12 cellular contexts compared by ENCODE assay signal in genomic region chr18:11005528-11005927, GRCh38.
DNase-seq lines count a peak whose midpoint lies in the region; ATAC-seq and TF ChIP-seq lines count a peak whose summit lies in the region.
"Had no signal": no experiment of that assay in that cellular context is flagged by ENCODE, and none has a peak within 500 bp of the region (broad histone marks: within the 10 kb centered on the region; RNA-seq: fewer than 3 reads in every experiment).

No MANE protein-coding gene starts in this region.

- POLR2A ChIA-PET in IMR-90 (lab: Charles Lee; ENCODE audit: unreplicated experiment), result no interaction called here

- peak overlapping the region; percentile 45 for H3K4me2 ChIP-seq in IMR-90 (ENCODE audit: low read depth, low read length)
- peak overlapping the region; percentile 38 for H3K4me2 ChIP-seq in mesenchymal stem cell (ENCODE audit: low read length, poor library complexity, severe bottlenecking)
- H3K4me2 ChIP-seq: BLaER1 had no signal

- no peak for TF ChIP-seq POLR2A in IMR-90 (IDR thresholded peaks at IDR 0.05; ENCODE audit: low read depth, low read length)

- H3K4me3 ChIP-seq in IMR-90 (ENCODE audit: insufficient read depth, low read depth, low read length) (no peak overlapping the region), ectodermal cell (ENCODE audit: insufficient read depth, low read depth, low read length) (no peak overlapping the region), mesenchymal stem cell (ENCODE audit: insufficient read depth in 1 of 2, low read depth in 1 of 2, low read length in 2 of 2) (no peak overlapping the region)
- H3K4me3 ChIP-seq: BLaER1 had no signal

- TF ChIP-seq CTCF in IMR-90 (conservative IDR thresholded peaks at IDR 0.05; ENCODE audit: low read depth, low read length), result no peak

- H3K27me3 ChIP-seq in IMR-90 (ENCODE audit: control insufficient read depth, insufficient read depth, low read length), result no peaks in the 10 kb centered on the region
- no peaks in the 10 kb centered on the region for H3K27me3 ChIP-seq in ectodermal cell (ENCODE audit: control insufficient read depth, insufficient read depth, low read length, poor library complexity, severe bottlenecking)
- no peaks in the 10 kb centered on the region for H3K27me3 ChIP-seq in mesenchymal stem cell (ENCODE audit: control insufficient read depth in 1 of 2, insufficient read depth in 1 of 2, low read length in 2 of 2)
- H3K27me3 ChIP-seq: BLaER1 had no signal

- H4K5ac ChIP-seq in IMR-90 (ENCODE audit: low read depth, low read length), result peak overlapping the region; percentile 38; the same call in 1 of the 2 replicates

- H3K36me3 ChIP-seq in IMR-90 (ENCODE audit: control insufficient read depth, insufficient read depth, low read length) (no peaks in the 10 kb centered on the region), ectodermal cell (ENCODE audit: control insufficient read depth, insufficient read depth, low read length) (no peaks in the 10 kb centered on the region), mesenchymal stem cell (ENCODE audit: control insufficient read depth in 1 of 2, insufficient read depth in 2 of 2, low read depth in 1 of 2, low read length in 2 of 2) (no peaks in the 10 kb centered on the region)
- H3K36me3 ChIP-seq: BLaER1 had no signal

- CTCF ChIA-PET in IMR-90 (lab: Yijun Ruan, JAX), result interaction anchor here (1.0 kb wide), 1 partner anchor 10 kb away, joined by 3 read pairs; no protein-coding TSS in a partner anchor

- H3K9me3 ChIP-seq in IMR-90 (ENCODE audit: control insufficient read depth, insufficient read depth, low read length) (no peaks in the 10 kb centered on the region), ectodermal cell (ENCODE audit: control insufficient read depth, low read length) (no peaks in the 10 kb centered on the region), mesenchymal stem cell (ENCODE audit: control insufficient read depth, low read length) (peaks cover 4% of the 10 kb centered on the region)
- H3K9me3 ChIP-seq: BLaER1 had no signal

- no peaks in the 10 kb centered on the region for H4K20me1 ChIP-seq in IMR-90 (ENCODE audit: insufficient read depth, low read length)
- H4K20me1 ChIP-seq: BLaER1 had no signal

- H3K18ac ChIP-seq in IMR-90 (ENCODE audit: low read depth, low read length), result peak overlapping the region; percentile 84
- H3K18ac ChIP-seq in mesenchymal stem cell (ENCODE audit: low read depth in 1 of 2, low read length in 2 of 2), result peak overlapping the region; percentile 95 to 100

- H2BK15ac ChIP-seq in IMR-90 (ENCODE audit: low read depth, low read length) (peak overlapping the region; percentile 75; the same call in 1 of the 3 replicates), mesenchymal stem cell (ENCODE audit: low read depth, poor library complexity, severe bottlenecking) (no peak overlapping the region)

- DNase-seq in AG08396 (ENCODE audit: low spot score) (peak; percentile 52), IMR-90 (peak; percentile 99), mesenchymal stem cell (peak; percentile 100), epidermal melanocyte (ENCODE audit: insufficient read length, low spot score) (no peak), cortex of kidney (lab: John Stamatoyannopoulos, UW) (no peak)
- DNase-seq in activated CD8-positive, alpha-beta memory T cell treated with anti-CD3 and anti-CD28 coated beads, Interleukin-2, amount 50 U/mL, for 4 hours, result no peak
- DNase-seq: activated naive CD4-positive, alpha-beta T cell; NCI-H1436 treated with DMSO at 0.1 percent for 48 hours; stimulated activated naive CD8-positive, alpha-beta T cell treated with anti-CD3 and anti-CD28 coated beads, Interleukin-15, amount 100 ng/mL, for 72 hours had no signal

- no CpG with 5 or more reads among the region's 5 CpGs for WGBS in IMR-90 (ENCODE audit: extremely low coverage in 2 of 2, insufficient read length in 1 of 2), 2 experiments
- WGBS in ectodermal cell, 2 experiments, result 48 to 65% methylated on average over 4 to 5 of the region's 5 CpGs
- WGBS in mesenchymal stem cell, result 10% methylated on average over 4 of the region's 5 CpGs

- peak overlapping the region; percentile 97 for H2BK20ac ChIP-seq in IMR-90 (ENCODE audit: low read depth, low read length)

- peak; percentile 96 for ATAC-seq in IMR-90 (ENCODE audit: low read depth)
- no peak for ATAC-seq in GM18498 (IDR thresholded peaks at IDR 0.05; ENCODE audit: unreplicated experiment)
- ATAC-seq: stimulated activated naive CD8-positive, alpha-beta T cell treated with anti-CD3 and anti-CD28 coated beads, Interleukin-15, amount 100 ng/mL, for 72 hours had no signal

- peak overlapping the region; percentile 41; the same call in 1 of the 2 replicates for H3K56ac ChIP-seq in IMR-90 (ENCODE audit: extremely low read depth, insufficient read depth, low read length)

- H2BK120ac ChIP-seq in IMR-90 (ENCODE audit: low read depth, low read length), result peak overlapping the region; percentile 99
- no peak overlapping the region for H2BK120ac ChIP-seq in mesenchymal stem cell (ENCODE audit: low read depth, low read length)

- peak overlapping the region; percentile 96 for H2AK5ac ChIP-seq in IMR-90 (ENCODE audit: low read depth, low read length)
- H2AK5ac ChIP-seq in mesenchymal stem cell (ENCODE audit: low read length, severe bottlenecking), result no peak overlapping the region

- H2AFZ ChIP-seq in IMR-90 (replicated peaks; ENCODE audit: low read length, poor library complexity), result peak overlapping the region; percentile 40
- H2AFZ ChIP-seq in mesenchymal stem cell (ENCODE audit: low read depth, low read length), result no peak overlapping the region

- H3K9ac ChIP-seq in IMR-90 (ENCODE audit: low read depth, low read length), result no peak overlapping the region
- H3K9ac ChIP-seq in mesenchymal stem cell (ENCODE audit: low read length), result no peak overlapping the region
- H3K9ac ChIP-seq: BLaER1 had no signal

- H3K23ac ChIP-seq in IMR-90 (ENCODE audit: low read depth, low read length) (peak overlapping the region; percentile 93; the same call in 1 of the 2 replicates), mesenchymal stem cell (ENCODE audit: low read length in 2 of 2) (peak overlapping the region in 1 of 2 experiments; percentile 86)

- H4K91ac ChIP-seq in IMR-90 (ENCODE audit: insufficient read depth, low read depth, low read length), result peak overlapping the region; percentile 95
- peak overlapping the region; percentile 95 for H4K91ac ChIP-seq in mesenchymal stem cell (ENCODE audit: low read length)

- intact Hi-C loops in IMR-90 (cut with micrococcal nuclease), result no loop called here

- H3K14ac ChIP-seq in IMR-90 (replicated peaks; ENCODE audit: low read depth, low read length) (peak overlapping the region; percentile 93), mesenchymal stem cell (ENCODE audit: low read length in 2 of 2) (no peak overlapping the region)

- dilution Hi-C loops in IMR-90 (cut with HindIII; ENCODE audit: low sequenced_read_pairs, unreplicated experiment), result no loop called here

- H3K79me1 ChIP-seq in IMR-90 (ENCODE audit: low read depth in 1 of 2, low read length in 2 of 2) (peaks cover 0 to 22% of the 10 kb centered on the region in 2 experiments; a peak in 2 of 4 replicates), mesenchymal stem cell (replicated peaks; ENCODE audit: low read length, poor library complexity, severe bottlenecking) (no peaks in the 10 kb centered on the region)

- H4K8ac ChIP-seq in IMR-90 (ENCODE audit: low read depth in 2 of 2, low read length in 2 of 2) (peak overlapping the region; percentile 11 to 89; a peak in 2 of 4 replicates), mesenchymal stem cell (ENCODE audit: low read length) (peak overlapping the region; percentile 77)

- H2AK9ac ChIP-seq in IMR-90 (replicated peaks; ENCODE audit: low read depth, low read length, poor library complexity), result peak overlapping the region; percentile 31

- peak overlapping the region; percentile 99 for H2BK12ac ChIP-seq in mesenchymal stem cell (ENCODE audit: low read length in 2 of 2)

- H3K4ac ChIP-seq in IMR-90 (ENCODE audit: low read depth, low read length) (peak overlapping the region; percentile 97), mesenchymal stem cell (ENCODE audit: low read depth in 1 of 2, low read length in 2 of 2) (peak overlapping the region in 1 of 2 experiments; percentile 93)

- no TSS peak for BruUV-seq in IMR-90 (replicated peaks; lab: Mats Ljungman, UMichigan)

- H3K9me1 ChIP-seq in IMR-90 (ENCODE audit: insufficient read depth, low read length), result peaks cover 8% of the 10 kb centered on the region

- peaks cover 9% of the 10 kb centered on the region for H3K4me1 ChIP-seq in IMR-90 (ENCODE audit: control insufficient read depth, insufficient read depth, low read length)
- peaks cover 6% of the 10 kb centered on the region for H3K4me1 ChIP-seq in ectodermal cell (ENCODE audit: control insufficient read depth, insufficient read depth, low read length)
- H3K4me1 ChIP-seq in mesenchymal stem cell (ENCODE audit: control insufficient read depth, insufficient read depth, low read depth, low read length), result peaks cover 4% of the 10 kb centered on the region
- H3K4me1 ChIP-seq: BLaER1 had no signal

- peak overlapping the region; percentile 57; the same call in 1 of the 2 replicates for H3K27ac ChIP-seq in IMR-90 (ENCODE audit: insufficient read depth, low read length)
- peak overlapping the region; percentile 17 for H3K27ac ChIP-seq in ectodermal cell (ENCODE audit: insufficient read depth, low read depth, low read length, poor library complexity, severe bottlenecking)
- H3K27ac ChIP-seq in mesenchymal stem cell (ENCODE audit: low read length, poor library complexity, severe bottlenecking), result peak overlapping the region; percentile 61
- H3K27ac ChIP-seq: BLaER1 had no signal

- H2BK5ac ChIP-seq in IMR-90 (ENCODE audit: low read depth, low read length, poor library complexity, severe bottlenecking) (peak overlapping the region; percentile 79), mesenchymal stem cell (ENCODE audit: low read depth, low read length, poor library complexity, severe bottlenecking) (no peak overlapping the region)

- in situ Hi-C loops in IMR-90 (cut with MboI; ENCODE audit: low sequenced_read_pairs), result no loop called here

- TF ChIP-seq RAD21 in IMR-90 (IDR thresholded peaks at IDR 0.05; ENCODE audit: low read length), result no peak

TF ChIP-seq in IMR-90, 13 proteins besides CTCF, POLR2A, EP300 and RAD21:
- TF ChIP-seq FOS (IDR thresholded peaks at IDR 0.05; ENCODE audit: low read depth, low read length) (peak; percentile 93), BHLHE40 (IDR thresholded peaks at IDR 0.05; ENCODE audit: low read depth, low read length) (peak; percentile 69), USF2 (IDR thresholded peaks at IDR 0.05; ENCODE audit: low read depth, low read length) (peak; percentile 55; the same call in 1 of the 2 replicates), MAFK (IDR thresholded peaks at IDR 0.05; ENCODE audit: low read depth, low read length) (no peak)
TF ChIP-seq in IMR-90: peak in this region for 3.

Comparison
In these comparisons a context has a peak if more than half of its experiments do, and no peak if none do; other contexts are left out.
1. DNase-seq: peak in AG08396 (single experiment), IMR-90 (single experiment) and mesenchymal stem cell (single experiment); none in activated CD8-positive, alpha-beta memory T cell treated with anti-CD3 and anti-CD28 coated beads, Interleukin-2, amount 50 U/mL, for 4 hours (single experiment), epidermal melanocyte (single experiment) and cortex of kidney (single experiment).
2. Peak in every context shown above with its lines, with median percentiles within 50 percentile points of each other: H3K27ac ChIP-seq.